ENCODE assay signal across 1 cellular context in genomic region chr2:118169359-118170005, GRCh38.
TF ChIP-seq lines count a peak whose summit lies in the region.

No MANE protein-coding gene starts in this region.

TF ChIP-seq in HepG2, 621 proteins besides CTCF, POLR2A, EP300 and RAD21 (continued from another document):
- TF ChIP-seq FOXK2 (IDR thresholded peaks at IDR 0.05) (no peak), ETV5 (CRISPR knock-in tag; IDR thresholded peaks at IDR 0.05; ENCODE audit: borderline replicate concordance) (peak; percentile 55; the same call in 1 of the 2 replicates), RCOR2 (CRISPR knock-in tag; IDR thresholded peaks at IDR 0.05) (no peak), ZNF512B (CRISPR knock-in tag; IDR thresholded peaks at IDR 0.05; ENCODE audit: borderline replicate concordance) (no peak), ZNF430 (CRISPR knock-in tag; IDR thresholded peaks at IDR 0.05) (no peak), RFX1 (IDR thresholded peaks at IDR 0.05) (no peak)
TF ChIP-seq in HepG2: peak in this region for 9.
